ENCODE assay signal across 12 cellular contexts in genomic region chr1:76871355-76871974, GRCh38. TPM values are rescaled to one million over a fixed set of nuclear protein-coding genes. Genes with fewer than 3 reads are reported as not detected.
DNase-seq lines count a peak whose midpoint lies in the region; ATAC-seq and TF ChIP-seq lines count a peak whose summit lies in the region.
"Had no signal": no experiment of that assay in that cellular context is flagged by ENCODE, and none has a peak within 500 bp of the region (broad histone marks: within the 10 kb centered on the region; RNA-seq: fewer than 3 reads in every experiment).

No MANE protein-coding gene starts in this region.

- peaks cover 17% of the 10 kb centered on the region for H3K27me3 Mint-ChIP-seq in WTC11 (ENCODE audit: low read depth)

- peak overlapping the region; percentile 32 for H3K4me3 ChIP-seq in coronary artery

- no peak overlapping the region for H3K27ac ChIP-seq in coronary artery

- peaks cover 11% of the 10 kb centered on the region for H3K36me3 Mint-ChIP-seq in WTC11

- H3K4me3 Mint-ChIP-seq in WTC11: no peak overlapping the region
- H3K4me3 Mint-ChIP-seq: endodermal cell, H9 had no signal

- TF ChIP-seq CTCF in coronary artery (IDR thresholded peaks at IDR 0.05): no peak
- no peak for TF ChIP-seq CTCF in WTC11 (IDR thresholded peaks at IDR 0.05)

- peaks cover 8% of the 10 kb centered on the region for H3K9me3 Mint-ChIP-seq in WTC11
- H3K9me3 Mint-ChIP-seq: endodermal cell, H9 had no signal

- no peak overlapping the region for H3K27ac Mint-ChIP-seq in WTC11
- H3K27ac Mint-ChIP-seq: endodermal cell, H9 had no signal

- ATAC-seq in GM19035 (IDR thresholded peaks at IDR 0.05; ENCODE audit: unreplicated experiment) (peak; percentile 92), HG02571 (IDR thresholded peaks at IDR 0.05; ENCODE audit: unreplicated experiment) (peak; percentile 82), HG03432 (IDR thresholded peaks at IDR 0.05; ENCODE audit: unreplicated experiment) (peak; percentile 92), WTC11 (no peak)

- POLR2A ChIA-PET in WTC11 (lab: Charles Lee): no interaction called here

- DNase-seq in coronary artery (ENCODE audit: low spot score): no peak
- DNase-seq in D341Med (ENCODE audit: low spot score): no peak
- DNase-seq in WTC11 (ENCODE audit: low spot score): no peak
- no peak for DNase-seq in NK-92 treated with Interleukin-12 subunit alpha and Interleukin-12 subunit beta, amount 100 ng/mL, for 24 hours (lab: John Stamatoyannopoulos, UW)
- no peak for DNase-seq in amniotic stem cell (lab: John Stamatoyannopoulos, UW)
- DNase-seq: activated CD4-positive, alpha-beta T cell treated with anti-CD3 and anti-CD28 coated beads for 48 hours; endodermal cell; H9; NCI-H1092 had no signal

- peaks cover 7% of the 10 kb centered on the region; the same call in 1 of the 2 replicates for H3K4me1 Mint-ChIP-seq in WTC11

- CTCF ChIA-PET in WTC11 (lab: Charles Lee): no interaction called here

TF ChIP-seq in WTC11, 78 proteins besides CTCF, POLR2A, EP300 and RAD21 (continues in another document):
- TF ChIP-seq ZBTB21 (CRISPR knock-in tag; IDR thresholded peaks at IDR 0.05; ENCODE audit: borderline replicate concordance) (no peak), IRF2 (CRISPR knock-in tag; IDR thresholded peaks at IDR 0.05; ENCODE audit: borderline replicate concordance, low read depth) (no peak), ATF1 (CRISPR knock-in tag; IDR thresholded peaks at IDR 0.05) (no peak), CBFB (CRISPR knock-in tag; IDR thresholded peaks at IDR 0.05; ENCODE audit: low read depth) (no peak), GTF2I (CRISPR knock-in tag; conservative IDR thresholded peaks at IDR 0.05) (no peak), ATF3 (CRISPR knock-in tag; conservative IDR thresholded peaks at IDR 0.05) (no peak), PRDM15 (CRISPR knock-in tag; IDR thresholded peaks at IDR 0.05) (no peak), ELF4 (CRISPR knock-in tag; IDR thresholded peaks at IDR 0.05; ENCODE audit: low read depth) (no peak), PREB (CRISPR knock-in tag; IDR thresholded peaks at IDR 0.05; ENCODE audit: borderline replicate concordance) (no peak), ZNF138 (CRISPR knock-in tag; conservative IDR thresholded peaks at IDR 0.05) (no peak), ZSCAN18 (CRISPR knock-in tag; IDR thresholded peaks at IDR 0.05) (no peak), FOXP1 (CRISPR knock-in tag; IDR thresholded peaks at IDR 0.05; ENCODE audit: borderline replicate concordance) (no peak), FOXK1 (CRISPR knock-in tag; IDR thresholded peaks at IDR 0.05) (no peak), ZNF281 (CRISPR knock-in tag; IDR thresholded peaks at IDR 0.05) (no peak), USF1 (CRISPR knock-in tag; IDR thresholded peaks at IDR 0.05) (no peak)

RNA-seq across cellular contexts. Expression of gene ST6GALNAC5, which starts 4.2 kb away (rescaled TPM):
- total RNA-seq in WTC11 (2021): 8.8 to 10.1 TPM (median 9.6 TPM) in 3 replicates
